In the genomic region with DNA sequence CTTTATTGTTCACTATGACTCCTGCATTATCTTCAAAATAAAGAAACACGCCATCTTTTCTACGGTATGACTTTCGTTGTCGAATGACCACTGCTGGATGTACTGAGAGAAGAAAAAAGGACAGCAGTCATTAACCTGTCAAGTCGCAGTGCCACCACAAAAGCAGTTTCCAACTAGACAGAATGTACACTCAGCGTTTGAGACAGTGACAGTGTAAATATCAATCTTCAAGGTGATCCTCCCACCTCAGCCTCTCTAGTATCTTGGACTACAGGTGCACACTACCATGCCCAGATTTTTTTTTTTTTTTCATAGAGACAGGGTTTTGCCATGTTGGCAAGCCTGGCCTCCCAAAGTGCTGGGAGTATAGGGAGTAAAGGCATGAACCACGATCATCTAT, we compare ENCODE assay signal across 10 cellular contexts. TPM values are rescaled to one million over a fixed set of nuclear protein-coding genes. Genes with fewer than 3 reads are reported as not detected.
DNase-seq lines count a peak whose midpoint lies in the region; ATAC-seq and TF ChIP-seq lines count a peak whose summit lies in the region.
"Had no signal": no experiment of that assay in that cellular context is flagged by ENCODE, and none has a peak within 500 bp of the region (broad histone marks: within the 10 kb centered on the region; RNA-seq: fewer than 3 reads in every experiment).

No MANE protein-coding gene starts in this region.

- peak overlapping the region; percentile 96 for H3K4me3 Mint-ChIP-seq in activated naive CD4-positive, alpha-beta T cell treated with anti-CD3 and anti-CD28 coated beads for 36 hours
- H3K4me3 Mint-ChIP-seq in effector memory CD8-positive, alpha-beta T cell: no peak overlapping the region

- H3K4me3 ChIP-seq in SU-DHL-6 (ENCODE audit: insufficient read depth, low read length, poor library complexity, severe bottlenecking): peak overlapping the region; percentile 80
- H3K4me3 ChIP-seq in fibroblast of pulmonary artery (replicated peaks; ENCODE audit: low read depth, low read length): peak overlapping the region; percentile 94
- no peak overlapping the region for H3K4me3 ChIP-seq in smooth muscle cell

- H2AFZ ChIP-seq in SU-DHL-6 (ENCODE audit: low read depth, low read length, severe bottlenecking) (no peak overlapping the region), smooth muscle cell (ENCODE audit: low read depth) (no peak overlapping the region)

- peaks cover 22% of the 10 kb centered on the region; the same call in 1 of the 2 replicates for H4K20me1 ChIP-seq in SU-DHL-6 (ENCODE audit: low read depth, low read length)
- H4K20me1 ChIP-seq in smooth muscle cell (ENCODE audit: low read depth): peaks cover 59% of the 10 kb centered on the region

- no peak for ATAC-seq in HG02610 (IDR thresholded peaks at IDR 0.05; ENCODE audit: unreplicated experiment)
- ATAC-seq in effector memory CD8-positive, alpha-beta T cell (replicated peaks): no peak

- no peak overlapping the region for H3K27ac ChIP-seq in SU-DHL-6 (ENCODE audit: low read depth, low read length)
- H3K27ac ChIP-seq in smooth muscle cell (ENCODE audit: low read depth): peak overlapping the region; percentile 98

- WGBS in smooth muscle cell (ENCODE audit: low lambda C conversion rate): 95% methylated on average over 7 of the region's 7 CpGs

- no peaks in the 10 kb centered on the region for H3K9me3 ChIP-seq in SU-DHL-6 (ENCODE audit: insufficient read depth, low read length)
- no peaks in the 10 kb centered on the region for H3K9me3 ChIP-seq in smooth muscle cell (replicated peaks; ENCODE audit: low read depth)

- H3K4me2 ChIP-seq in SU-DHL-6 (ENCODE audit: low read depth, low read length, poor library complexity, severe bottlenecking) (peak overlapping the region; percentile 71), smooth muscle cell (peak overlapping the region; percentile 100)

- H3K9me3 Mint-ChIP-seq in activated naive CD4-positive, alpha-beta T cell treated with anti-CD3 and anti-CD28 coated beads for 36 hours: no peaks in the 10 kb centered on the region
- H3K9me3 Mint-ChIP-seq in effector memory CD8-positive, alpha-beta T cell: no peaks in the 10 kb centered on the region

- H3K79me2 ChIP-seq in SU-DHL-6 (ENCODE audit: insufficient read depth, low read length) (peaks cover 34% of the 10 kb centered on the region), smooth muscle cell (ENCODE audit: low read depth) (peaks cover 36% of the 10 kb centered on the region)

- H3F3A ChIP-seq in SU-DHL-6 (ENCODE audit: insufficient read depth): peaks cover 71% of the 10 kb centered on the region
- H3F3A ChIP-seq in smooth muscle cell (ENCODE audit: low read depth): peaks cover 38% of the 10 kb centered on the region

- H3K36me3 ChIP-seq in SU-DHL-6 (ENCODE audit: low read length) (peaks cover 43% of the 10 kb centered on the region), smooth muscle cell (ENCODE audit: low read depth) (peaks cover 7% of the 10 kb centered on the region)

- H3K4me1 Mint-ChIP-seq in activated naive CD4-positive, alpha-beta T cell treated with anti-CD3 and anti-CD28 coated beads for 36 hours (ENCODE audit: low read depth): peaks cover 42% of the 10 kb centered on the region
- peaks cover 32 to 35% of the 10 kb centered on the region in 2 donors for H3K4me1 Mint-ChIP-seq in effector memory CD8-positive, alpha-beta T cell (ENCODE audit: low read depth in 2 of 2)

- no peak overlapping the region for H3K9ac ChIP-seq in SU-DHL-6 (ENCODE audit: low read length)
- H3K9ac ChIP-seq in smooth muscle cell (ENCODE audit: low read depth): peak overlapping the region; percentile 97

- TF ChIP-seq CTCF in SU-DHL-6 (IDR thresholded peaks at IDR 0.05; ENCODE audit: insufficient read depth, low read length, poor library complexity, severe bottlenecking) (no peak), fibroblast of pulmonary artery (IDR thresholded peaks at IDR 0.05; ENCODE audit: low read length, missing control alignments) (no peak), smooth muscle cell (IDR thresholded peaks at IDR 0.05; ENCODE audit: borderline replicate concordance, insufficient read depth, poor library complexity, severe bottlenecking) (no peak)

- H3K27ac Mint-ChIP-seq in activated naive CD4-positive, alpha-beta T cell treated with anti-CD3 and anti-CD28 coated beads for 36 hours: peak overlapping the region; percentile 47
- H3K27ac Mint-ChIP-seq in effector memory CD8-positive, alpha-beta T cell: peak overlapping the region in 1 of 2 donors; percentile 100

- H3K27me3 Mint-ChIP-seq in activated naive CD4-positive, alpha-beta T cell treated with anti-CD3 and anti-CD28 coated beads for 36 hours (ENCODE audit: low read depth): no peaks in the 10 kb centered on the region
- H3K27me3 Mint-ChIP-seq in effector memory CD8-positive, alpha-beta T cell: no peaks in the 10 kb centered on the region

- intact Hi-C loops in activated naive CD4-positive, alpha-beta T cell treated with anti-CD3 and anti-CD28 coated beads for 36 hours (cut with micrococcal nuclease): loop anchor here (5.0 kb wide), 1 partner anchor 302 kb away; a partner anchor contains a TSS

- no peaks in the 10 kb centered on the region for H3K9me2 ChIP-seq in SU-DHL-6 (replicated peaks; ENCODE audit: insufficient read depth, low read length)

- CTCF ChIA-PET in activated naive CD4-positive, alpha-beta T cell treated with anti-CD3 and anti-CD28 coated beads for 36 hours (lab: Charles Lee): no interaction called here

- H3K27me3 ChIP-seq in SU-DHL-6 (ENCODE audit: low read length): no peaks in the 10 kb centered on the region
- no peaks in the 10 kb centered on the region for H3K27me3 ChIP-seq in smooth muscle cell (ENCODE audit: low read depth)

- H3K4me1 ChIP-seq in smooth muscle cell (ENCODE audit: low read depth): peaks cover 22% of the 10 kb centered on the region

- peaks cover 59% of the 10 kb centered on the region for H3K36me3 Mint-ChIP-seq in activated naive CD4-positive, alpha-beta T cell treated with anti-CD3 and anti-CD28 coated beads for 36 hours (ENCODE audit: low read depth)
- H3K36me3 Mint-ChIP-seq in effector memory CD8-positive, alpha-beta T cell (ENCODE audit: insufficient read depth): peaks cover 79% of the 10 kb centered on the region

- DNase-seq in activated naive CD4-positive, alpha-beta T cell treated with anti-CD3 and anti-CD28 coated beads for 36 hours: no peak
- no peak for DNase-seq in activated naive CD4-positive, alpha-beta T cell (lab: John Stamatoyannopoulos, UW)
- DNase-seq in fibroblast of pulmonary artery (ENCODE audit: low read depth) (no peak), smooth muscle cell (lab: John Stamatoyannopoulos, UW; ENCODE audit: unreplicated experiment) (no peak), NCI-H1436 treated with DMSO at 0.1 percent for 48 hours (lab: John Stamatoyannopoulos, UW) (no peak)
- DNase-seq in effector memory CD8-positive, alpha-beta T cell: no peak
- DNase-seq: KG1; stimulated activated CD4-positive, alpha-beta T cell treated with anti-CD3 and anti-CD28 coated beads, Interleukin-2, amount 100 ng/mL, for 48 hours had no signal

RNA-seq across cellular contexts. Expression of a gene that starts 3.1 kb away (rescaled TPM):
- 1,000 to 10,000 TPM; 2,241 to 2,332 TPM for total RNA-seq in activated naive CD4-positive, alpha-beta T cell treated with anti-CD3 and anti-CD28 coated beads for 36 hours
- total RNA-seq in smooth muscle cell: 1,675 and 1,715 TPM in 2 replicates
- polyA plus RNA-seq in smooth muscle cell: 435 and 499 TPM in 2 replicates

RNA-seq across cellular contexts. Expression of a gene that starts 19.5 kb away (rescaled TPM):
- total RNA-seq in activated naive CD4-positive, alpha-beta T cell treated with anti-CD3 and anti-CD28 coated beads for 36 hours: 100 to 1,000 TPM; 105 to 113 TPM
- 108 and 133 TPM in 2 replicates for total RNA-seq in smooth muscle cell
- 120 and 130 TPM in 2 replicates for polyA plus RNA-seq in smooth muscle cell

RNA-seq across cellular contexts. Expression of a gene that starts 25.3 kb away (rescaled TPM):
- 10 to 100 TPM; 18.6 to 21.9 TPM for total RNA-seq in activated naive CD4-positive, alpha-beta T cell treated with anti-CD3 and anti-CD28 coated beads for 36 hours
- total RNA-seq in smooth muscle cell: 9.2 and 26.0 TPM in 2 replicates
- polyA plus RNA-seq in smooth muscle cell: 11.0 and 17.2 TPM in 2 replicates

RNA-seq across cellular contexts. Expression of a gene that starts 51.0 kb away (rescaled TPM):
- total RNA-seq in activated naive CD4-positive, alpha-beta T cell treated with anti-CD3 and anti-CD28 coated beads for 36 hours: 10 to 100 TPM; 30.1 to 33.4 TPM
- total RNA-seq in smooth muscle cell: 31.9 and 46.5 TPM in 2 replicates
- polyA plus RNA-seq in smooth muscle cell: 11.1 and 13.7 TPM in 2 replicates
